15 cellular contexts compared by ENCODE assay signal in the genomic region with DNA sequence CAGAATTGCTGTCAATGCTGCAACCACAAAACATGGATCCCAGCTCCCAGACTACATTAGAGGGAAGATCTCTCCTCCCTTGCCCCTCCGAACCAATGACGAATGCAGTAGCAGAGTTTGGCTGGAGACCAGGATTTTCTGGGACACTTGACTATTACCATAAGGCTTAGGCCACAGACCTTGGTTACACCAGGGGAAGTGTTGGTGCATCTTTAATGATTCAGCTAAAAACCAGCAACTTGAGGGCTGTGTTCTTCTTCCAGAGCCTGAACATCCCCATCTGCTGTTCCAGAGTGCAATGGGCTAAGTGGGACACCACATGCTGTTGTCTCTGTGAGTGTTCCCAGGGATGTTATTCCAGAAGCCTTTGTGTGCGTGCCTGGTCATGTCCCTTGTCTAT.
"Had no signal": no experiment of that assay in that cellular context is flagged by ENCODE, and none has a peak within 500 bp of the region (broad histone marks: within the 10 kb centered on the region; RNA-seq: fewer than 3 reads in every experiment).

No MANE protein-coding gene starts in this region.

- DNase-seq: activated CD4-positive, alpha-beta T cell treated with anti-CD3 and anti-CD28 coated beads, Interleukin-2, amount 50 U/mL, for 1 hour; activated CD4-positive, CD25-positive, alpha-beta regulatory T cell; activated naive CD4-positive, alpha-beta T cell treated with anti-CD3 and anti-CD28 coated beads, Interleukin-2, amount 10 ng/mL, durations not matched to agents 7 days and 5 days; central memory CD4-positive, alpha-beta T cell; cortex of kidney; effector memory CD4-positive, alpha-beta T cell; head of caudate nucleus; left colon; psoas muscle; right lobe of liver; stimulated activated CD4-positive, alpha-beta T cell treated with anti-CD3 and anti-CD28 coated beads, Interleukin-12 subunit alpha, Interleukin-12 subunit beta, amount 100 ng/mL, for 4 hours; stimulated activated naive CD4-positive, alpha-beta T cell treated with Interleukin-2 at 50 U/mL for 16 hours; upper lobe of right lung had no signal

- ATAC-seq: left colon, mucosa of descending colon, psoas muscle, right lobe of liver, upper lobe of right lung had no signal

- H3K4me3 ChIP-seq: mucosa of descending colon, psoas muscle, right lobe of liver, upper lobe of right lung had no signal

- H3K4me1 ChIP-seq: right lobe of liver, upper lobe of right lung had no signal

- H3K9me3 ChIP-seq: mucosa of descending colon, psoas muscle, right lobe of liver, upper lobe of right lung had no signal

- H3K27ac ChIP-seq: epithelial cell of prostate, psoas muscle, right lobe of liver, upper lobe of right lung had no signal

- H3K27me3 ChIP-seq: right lobe of liver, upper lobe of right lung had no signal

- H3K36me3 ChIP-seq: right lobe of liver, upper lobe of right lung had no signal
